ENCODE assay signal across 16 cellular contexts in the genomic region with DNA sequence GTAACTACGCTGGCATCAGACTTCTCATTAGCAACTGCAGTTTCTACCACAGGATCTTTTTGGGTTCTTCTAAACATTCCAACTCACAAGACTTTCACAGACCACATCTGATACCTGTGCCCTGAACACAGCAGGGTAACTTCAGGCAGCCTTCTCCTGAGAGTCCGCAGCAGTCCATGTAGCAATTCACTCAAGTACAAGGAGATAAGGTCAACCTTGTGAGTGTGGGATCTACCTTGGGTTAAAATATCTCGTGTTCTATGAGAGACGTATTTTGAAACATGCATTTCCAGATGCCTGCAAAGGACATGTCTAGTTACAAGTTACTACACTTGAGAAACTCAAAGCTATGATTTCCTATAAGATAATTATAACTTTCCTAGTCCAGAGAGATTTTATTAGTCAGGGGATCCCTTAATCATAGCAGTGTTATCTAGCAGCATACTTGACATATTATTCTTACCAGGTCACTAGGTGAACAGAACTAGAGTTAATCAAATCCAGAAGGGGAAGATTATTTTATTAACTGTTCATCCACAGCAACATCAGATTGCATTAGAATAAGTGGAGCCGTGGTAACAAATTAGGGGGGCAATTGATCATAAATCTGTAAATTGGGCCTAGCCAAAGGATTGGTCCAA.
"Had no signal": no experiment of that assay in that cellular context is flagged by ENCODE, and none has a peak within 500 bp of the region (broad histone marks: within the 10 kb centered on the region; RNA-seq: fewer than 3 reads in every experiment).

No MANE protein-coding gene starts in this region.

- H3K4me3 ChIP-seq: ascending aorta, hepatocyte, left lung, transverse colon had no signal

- H3K4me1 Mint-ChIP-seq: activated CD4-positive, alpha-beta T cell treated with anti-CD3 and anti-CD28 coated beads, Interleukin-2, amount 10 ng/mL, durations not matched to agents 24 days and 14 days; naive thymus-derived CD8-positive, alpha-beta T cell had no signal

- H3K4me1 ChIP-seq: ascending aorta, left lung, parathyroid adenoma had no signal

- DNase-seq: activated CD4-positive, alpha-beta T cell treated with anti-CD3 and anti-CD28 coated beads, Interleukin-2, amount 10 ng/mL, durations not matched to agents 24 days and 14 days; activated CD4-positive, CD25-positive, alpha-beta regulatory T cell; activated CD8-positive, alpha-beta memory T cell treated with anti-CD3 and anti-CD28 coated beads, Interleukin-2, amount 50 U/mL, for 4 hours; activated CD8-positive, alpha-beta T cell treated with anti-CD3 and anti-CD28 coated beads, Interleukin-2, amount 10 ng/mL, durations not matched to agents 7 days and 5 days; activated naive CD8-positive, alpha-beta T cell treated with anti-CD3 and anti-CD28 coated beads, Interleukin-2, amount 50 U/mL, for 24 hours; left lung; mammary epithelial cell; naive thymus-derived CD8-positive, alpha-beta T cell; stimulated activated CD4-positive, alpha-beta T cell treated with anti-CD3 and anti-CD28 coated beads, Interleukin-15, amount 100 ng/mL, for 24 hours; stimulated activated CD4-positive, alpha-beta T cell treated with anti-CD3 and anti-CD28 coated beads, Interleukin-4, amount 100 ng/mL, for 24 hours; stimulated activated naive CD4-positive, alpha-beta T cell; substantia nigra; transverse colon had no signal

- H3K4me2 ChIP-seq: hepatocyte had no signal

- H3K9me3 ChIP-seq: ascending aorta, left lung, transverse colon had no signal

- H3K9ac ChIP-seq: parathyroid adenoma had no signal

- H3K27me3 Mint-ChIP-seq: activated CD4-positive, alpha-beta T cell treated with anti-CD3 and anti-CD28 coated beads, Interleukin-2, amount 10 ng/mL, durations not matched to agents 24 days and 14 days; activated naive CD8-positive, alpha-beta T cell treated with anti-CD3 and anti-CD28 coated beads, Interleukin-2, amount 50 U/mL, for 24 hours; naive thymus-derived CD8-positive, alpha-beta T cell had no signal

- H3K27ac Mint-ChIP-seq: activated CD4-positive, alpha-beta T cell treated with anti-CD3 and anti-CD28 coated beads, Interleukin-2, amount 10 ng/mL, durations not matched to agents 24 days and 14 days; activated CD8-positive, alpha-beta T cell treated with anti-CD3 and anti-CD28 coated beads, Interleukin-2, amount 10 ng/mL, durations not matched to agents 7 days and 5 days; activated naive CD8-positive, alpha-beta T cell treated with anti-CD3 and anti-CD28 coated beads, Interleukin-2, amount 50 U/mL, for 24 hours; naive thymus-derived CD8-positive, alpha-beta T cell had no signal

- H3K27me3 ChIP-seq: ascending aorta, hepatocyte, left lung, transverse colon had no signal

- H3K79me2 ChIP-seq: hepatocyte, parathyroid adenoma had no signal

- H2AFZ ChIP-seq: hepatocyte, parathyroid adenoma had no signal

- H3K9me3 Mint-ChIP-seq: activated CD4-positive, alpha-beta T cell treated with anti-CD3 and anti-CD28 coated beads, Interleukin-2, amount 10 ng/mL, durations not matched to agents 24 days and 14 days; activated naive CD8-positive, alpha-beta T cell treated with anti-CD3 and anti-CD28 coated beads, Interleukin-2, amount 50 U/mL, for 24 hours; naive thymus-derived CD8-positive, alpha-beta T cell had no signal

- H3K27ac ChIP-seq: ascending aorta, hepatocyte, left lung, parathyroid adenoma, transverse colon had no signal

- H3K4me3 Mint-ChIP-seq: activated CD4-positive, alpha-beta T cell treated with anti-CD3 and anti-CD28 coated beads, Interleukin-2, amount 10 ng/mL, durations not matched to agents 24 days and 14 days; activated CD8-positive, alpha-beta T cell treated with anti-CD3 and anti-CD28 coated beads, Interleukin-2, amount 10 ng/mL, durations not matched to agents 7 days and 5 days; activated naive CD8-positive, alpha-beta T cell treated with anti-CD3 and anti-CD28 coated beads, Interleukin-2, amount 50 U/mL, for 24 hours; naive thymus-derived CD8-positive, alpha-beta T cell had no signal
